In genomic region chr14:23294734-23295561, GRCh38 we compare ENCODE assay signal across 8 cellular contexts. TPM values are rescaled to one million over a fixed set of nuclear protein-coding genes. Genes with fewer than 3 reads are reported as not detected.
A peak's percentile ranks its signal among the peaks of the same experiment; 100 is the strongest.
DNase-seq lines count a peak whose midpoint lies in the region; ATAC-seq, FAIRE-seq and TF ChIP-seq lines count a peak whose summit lies in the region.

No MANE protein-coding gene starts in this region.

- H2AFZ ChIP-seq in astrocyte (ENCODE audit: low read depth, low read length): no peak overlapping the region

- DNase-seq in NCI-H524 (lab: John Stamatoyannopoulos, UW): peak; percentile 35 to 64
- no peak for DNase-seq in NCI-H524 treated with DMSO at 0.1 percent for 48 hours (lab: John Stamatoyannopoulos, UW)
- DNase-seq in NCI-H1105 (lab: John Stamatoyannopoulos, UW): peak; percentile 34
- peak; percentile 44 for DNase-seq in T-helper 2 cell treated with Interferon-gamma antibody and Interleukin-4, amounts not matched to agents 5 μg/mL and 100 μg/mL, for 36 hours (ENCODE audit: low spot score)
- DNase-seq in astrocyte (ENCODE audit: low read depth): no peak
- peak; percentile 40 to 54 for DNase-seq in hippocampal formation (lab: John Stamatoyannopoulos, UW)
- peak in 2 of 3 donors; percentile 27 to 35 for DNase-seq in stimulated activated CD4-positive, alpha-beta T cell treated with anti-CD3 and anti-CD28 coated beads, Interleukin-12 subunit alpha, Interleukin-12 subunit beta, amount 100 ng/mL, for 48 hours (ENCODE audit: low read depth in 2 of 3, low spot score in 1 of 3)

- H3K9ac ChIP-seq in astrocyte (ENCODE audit: low read length): peak overlapping the region; percentile 12

- H3K27me3 ChIP-seq in astrocyte (ENCODE audit: insufficient read depth, low read length): peaks cover 8% of the 10 kb centered on the region

- H3K9me3 Mint-ChIP-seq in T-helper 2 cell treated with Interferon-gamma antibody and Interleukin-4, amounts not matched to agents 5 μg/mL and 100 μg/mL, for 36 hours: no peaks in the 10 kb centered on the region
- no peaks in the 10 kb centered on the region for H3K9me3 Mint-ChIP-seq in astrocyte (ENCODE audit: unreplicated experiment)

- H3K27ac ChIP-seq in astrocyte (ENCODE audit: low read depth, low read length): no peak overlapping the region

- H3K79me2 ChIP-seq in astrocyte (ENCODE audit: insufficient read depth, low read length): no peaks in the 10 kb centered on the region

- no peaks in the 10 kb centered on the region for H4K20me1 ChIP-seq in astrocyte (ENCODE audit: insufficient read depth, low read length)

- H3K27me3 Mint-ChIP-seq in T-helper 2 cell treated with Interferon-gamma antibody and Interleukin-4, amounts not matched to agents 5 μg/mL and 100 μg/mL, for 36 hours (ENCODE audit: low read depth): no peaks in the 10 kb centered on the region
- H3K27me3 Mint-ChIP-seq in astrocyte (ENCODE audit: low read depth, unreplicated experiment): peaks cover 25% of the 10 kb centered on the region

- no peaks in the 10 kb centered on the region for H3K36me3 ChIP-seq in astrocyte (ENCODE audit: insufficient read depth, low read length)

- FAIRE-seq in astrocyte (lab: Jason Lieb, UNC): no peak

- H3K27ac Mint-ChIP-seq in T-helper 2 cell treated with Interferon-gamma antibody and Interleukin-4, amounts not matched to agents 5 μg/mL and 100 μg/mL, for 36 hours: peak overlapping the region; percentile 67
- peak overlapping the region; percentile 47 for H3K27ac Mint-ChIP-seq in astrocyte (ENCODE audit: unreplicated experiment)

- peaks cover 16% of the 10 kb centered on the region for H3K4me1 Mint-ChIP-seq in T-helper 2 cell treated with Interferon-gamma antibody and Interleukin-4, amounts not matched to agents 5 μg/mL and 100 μg/mL, for 36 hours (ENCODE audit: low read depth)
- peaks cover 16% of the 10 kb centered on the region for H3K4me1 Mint-ChIP-seq in astrocyte (ENCODE audit: low read depth, unreplicated experiment)

- no peaks in the 10 kb centered on the region for H3K9me3 ChIP-seq in astrocyte (ENCODE audit: insufficient read depth, low read depth, low read length)

- H3K4me2 ChIP-seq in astrocyte (ENCODE audit: low read length): peak overlapping the region; percentile 11

- H3K4me3 Mint-ChIP-seq in T-helper 2 cell treated with Interferon-gamma antibody and Interleukin-4, amounts not matched to agents 5 μg/mL and 100 μg/mL, for 36 hours: peak overlapping the region; percentile 3
- no peak overlapping the region for H3K4me3 Mint-ChIP-seq in astrocyte (ENCODE audit: unreplicated experiment)

- H3K4me3 ChIP-seq in astrocyte (ENCODE audit: insufficient read depth, low read depth, low read length): no peak overlapping the region

- H3K4me1 ChIP-seq in astrocyte (ENCODE audit: insufficient read depth, low read length): peaks cover 5% of the 10 kb centered on the region

- ATAC-seq in HG03457 (IDR thresholded peaks at IDR 0.05; ENCODE audit: unreplicated experiment): no peak

- TF ChIP-seq CTCF in astrocyte (IDR thresholded peaks at IDR 0.05; ENCODE audit: insufficient read depth, low read depth, low read length): peak; percentile 85

- H3K36me3 Mint-ChIP-seq in T-helper 2 cell treated with Interferon-gamma antibody and Interleukin-4, amounts not matched to agents 5 μg/mL and 100 μg/mL, for 36 hours (ENCODE audit: low read depth): peaks cover 24% of the 10 kb centered on the region
- peaks cover 6% of the 10 kb centered on the region for H3K36me3 Mint-ChIP-seq in astrocyte (ENCODE audit: low read depth, unreplicated experiment)

RNA-seq across cellular contexts. Expression of gene PPP1R3E, which starts 7.7 kb away (rescaled TPM):
- total RNA-seq in astrocyte: 2.1 and 3.6 TPM in 2 replicates

RNA-seq across cellular contexts. Expression of gene HOMEZ, which starts 9.0 kb away (rescaled TPM):
- total RNA-seq in astrocyte: 13.7 and 16.6 TPM in 2 replicates

RNA-seq across cellular contexts. Expression of gene BCL2L2, which starts 11.7 kb away (rescaled TPM):
- 19.6 and 21.4 TPM in 2 replicates for total RNA-seq in astrocyte

RNA-seq across cellular contexts. Expression of gene PABPN1, which starts 26.3 kb away (rescaled TPM):
- 147 and 162 TPM in 2 replicates for total RNA-seq in astrocyte

RNA-seq across cellular contexts. Expression of gene RNF212B, which starts 57.2 kb away (rescaled TPM):
- not detected in 2 replicates for total RNA-seq in astrocyte

Comparison
In these comparisons a context has a peak if more than half of its experiments do, and no peak if none do; other contexts are left out.
1. DNase-seq: peak in NCI-H524 (2 of 2), NCI-H1105 (single experiment), T-helper 2 cell treated with Interferon-gamma antibody and Interleukin-4, amounts not matched to agents 5 μg/mL and 100 μg/mL, for 36 hours (single experiment), hippocampal formation (2 of 2) and stimulated activated CD4-positive, alpha-beta T cell treated with anti-CD3 and anti-CD28 coated beads, Interleukin-12 subunit alpha, Interleukin-12 subunit beta, amount 100 ng/mL, for 48 hours (2 of 3); none in NCI-H524 treated with DMSO at 0.1 percent for 48 hours (single experiment) and astrocyte (single experiment).